In the genomic region with DNA sequence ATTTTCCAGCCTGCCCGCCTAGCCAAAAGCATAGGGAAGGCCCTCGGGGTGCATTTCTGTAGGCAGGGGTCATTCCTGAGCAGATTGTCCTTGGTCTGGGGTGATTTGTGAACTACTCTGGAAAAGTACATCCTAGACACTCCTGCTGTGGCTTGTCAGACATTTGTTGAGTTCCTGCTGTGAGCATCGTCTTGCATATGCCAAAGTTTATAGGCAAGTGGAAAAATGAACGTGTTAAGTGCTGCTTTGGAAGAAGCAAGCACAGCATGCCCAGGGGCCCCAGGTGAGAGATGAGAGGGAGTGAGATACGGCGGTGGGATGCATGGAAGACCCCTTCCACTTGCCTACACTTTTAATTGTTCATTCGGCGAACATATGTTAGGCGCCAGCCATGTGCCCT, we compare ENCODE assay signal across 16 cellular contexts.
"Had no signal": no experiment of that assay in that cellular context is flagged by ENCODE, and none has a peak within 500 bp of the region (broad histone marks: within the 10 kb centered on the region; RNA-seq: fewer than 3 reads in every experiment).

No MANE protein-coding gene starts in this region.

- H3K4me3 ChIP-seq: dorsolateral prefrontal cortex, hepatocyte, mucosa of descending colon, ovary, smooth muscle cell had no signal

- H3K4me2 ChIP-seq: hepatocyte, smooth muscle cell had no signal

- ATAC-seq: left colon; mucosa of descending colon; naive thymus-derived CD8-positive, alpha-beta T cell; right cardiac atrium had no signal

- H3K36me3 ChIP-seq: ovary had no signal

- H3K4me3 Mint-ChIP-seq: naive thymus-derived CD8-positive, alpha-beta T cell; neural crest cell had no signal

- H3K27me3 Mint-ChIP-seq: naive thymus-derived CD8-positive, alpha-beta T cell had no signal

- H3K9me3 ChIP-seq: mucosa of descending colon, ovary had no signal

- H3K79me2 ChIP-seq: hepatocyte had no signal

- H3K9me3 Mint-ChIP-seq: naive thymus-derived CD8-positive, alpha-beta T cell; neural crest cell had no signal

- DNase-seq: cortex of kidney; dorsolateral prefrontal cortex; effector CD8-positive, alpha-beta T cell; foreskin melanocyte; head of caudate nucleus; left colon; mucosa of descending colon; naive thymus-derived CD8-positive, alpha-beta T cell; ovary; right cardiac atrium; stimulated activated CD4-positive, alpha-beta T cell treated with anti-CD3 and anti-CD28 coated beads, Interleukin-2, amount 100 ng/mL, for 48 hours; stimulated activated naive CD4-positive, alpha-beta T cell treated with Interleukin-2 at 50 U/mL for 16 hours; trophoblast cell had no signal

- H3K27me3 ChIP-seq: dorsolateral prefrontal cortex, hepatocyte, ovary had no signal

- H3K27ac ChIP-seq: dorsolateral prefrontal cortex, hepatocyte, ovary had no signal

- H2AFZ ChIP-seq: hepatocyte had no signal
